ENCODE assay signal across 1 cellular context in the genomic region with DNA sequence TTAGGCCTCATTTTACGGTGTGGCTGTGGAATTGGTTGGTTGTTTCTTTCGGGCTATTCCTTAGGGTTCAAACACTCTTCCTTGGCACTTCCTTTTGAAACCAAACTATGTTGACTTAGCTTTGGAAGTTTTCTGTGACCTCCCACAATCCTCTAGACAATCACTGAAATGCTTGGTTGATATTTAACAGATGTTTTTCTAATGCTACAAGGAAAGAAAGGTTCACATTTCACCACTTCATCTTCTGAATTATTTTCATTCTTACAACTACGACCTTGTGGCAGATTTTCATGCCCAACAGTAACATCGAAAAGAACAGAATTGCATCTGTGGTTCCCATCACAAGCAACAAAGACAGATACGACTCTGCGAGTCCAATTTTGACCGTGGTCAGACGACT.
TF ChIP-seq lines count a peak whose summit lies in the region.

No MANE protein-coding gene starts in this region.

TF ChIP-seq in HCT116, 20 proteins besides CTCF, POLR2A, EP300 and RAD21:
- TF ChIP-seq POLR2AphosphoS5 (IDR thresholded peaks at IDR 0.05; ENCODE audit: low read depth, low read length), result 0 out of 2 replicates have a peak, but pooled peaks have one; percentile 8
- no peak for TF ChIP-seq CEBPB (IDR thresholded peaks at IDR 0.05; ENCODE audit: low read depth)
